22 cellular contexts compared by ENCODE assay signal in the genomic region with DNA sequence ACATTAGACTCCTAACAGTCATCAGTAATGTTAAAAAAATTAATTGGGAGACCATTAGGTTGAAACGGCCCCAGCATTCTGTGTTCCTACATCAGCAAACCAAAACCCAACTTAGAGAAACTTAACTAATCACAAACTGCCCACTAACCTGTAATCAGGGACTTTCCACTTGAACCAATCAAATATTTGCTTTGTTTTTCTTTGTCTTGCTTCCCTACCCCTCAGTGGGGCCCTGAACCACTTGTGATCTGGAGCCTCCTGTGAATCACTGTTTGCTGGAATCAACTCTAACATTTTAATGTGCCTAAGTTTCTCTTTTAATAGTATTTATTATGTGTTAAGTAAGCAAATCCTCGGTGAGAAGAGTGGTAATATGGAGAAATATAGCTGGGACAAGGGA.
DNase-seq lines count a peak whose midpoint lies in the region; ATAC-seq and TF ChIP-seq lines count a peak whose summit lies in the region.
"Had no signal": no experiment of that assay in that cellular context is flagged by ENCODE, and none has a peak within 500 bp of the region (broad histone marks: within the 10 kb centered on the region; RNA-seq: fewer than 3 reads in every experiment).

No MANE protein-coding gene starts in this region.

- H3K4me3 ChIP-seq in choroid plexus epithelial cell (ENCODE audit: low read depth, low read length), result no peak overlapping the region
- H3K4me3 ChIP-seq in lower lobe of right lung, result no peak overlapping the region
- no peak overlapping the region for H3K4me3 ChIP-seq in upper lobe of left lung

- H3K4me1 ChIP-seq in lower lobe of right lung (peaks cover 10% of the 10 kb centered on the region), upper lobe of left lung (peaks cover 10 to 19% (median 11%) of the 10 kb centered on the region in 4 donors)

- no peak for TF ChIP-seq CTCF in choroid plexus epithelial cell (conservative IDR thresholded peaks at IDR 0.05; ENCODE audit: low read depth, low read length)
- no peak for TF ChIP-seq CTCF in lower lobe of right lung (IDR thresholded peaks at IDR 0.05)
- no peak for TF ChIP-seq CTCF in upper lobe of left lung (IDR thresholded peaks at IDR 0.05)

- DNase-seq in NCI-H1417 (lab: John Stamatoyannopoulos, UW) (peak in 2 of 3 experiments; percentile 23 to 58), NCI-H1417 treated with DMSO at 0.1 percent for 48 hours (lab: John Stamatoyannopoulos, UW) (no peak), choroid plexus epithelial cell (ENCODE audit: low read depth) (peak; percentile 41), lower lobe of right lung (no peak), upper lobe of left lung (peak in 1 of 2 donors; percentile 43), amygdala (lab: John Stamatoyannopoulos, UW) (no peak), NCI-H2196 (lab: John Stamatoyannopoulos, UW; ENCODE audit: unreplicated experiment) (no peak)
- DNase-seq: Calu3; CD8-positive, alpha-beta T cell; GOT3; HCEC 1CT; Karpas-422; NCI-H1105; NCI-H2029; NCI-H2227 treated with DMSO at 0.1 percent for 48 hours; NCI-H526 treated with DMSO at 0.1 percent for 48 hours; SK-N-SH; SW 1271 had no signal

- intact Hi-C loops in lower lobe of right lung (cut with DNase I), result no loop called here

- H3K9me3 ChIP-seq in lower lobe of right lung, result no peaks in the 10 kb centered on the region
- no peaks in the 10 kb centered on the region for H3K9me3 ChIP-seq in upper lobe of left lung
- H3K9me3 ChIP-seq: SK-N-SH had no signal

- TF ChIP-seq EP300 in upper lobe of left lung (IDR thresholded peaks at IDR 0.05), result no peak

- no peak for TF ChIP-seq POLR2A in upper lobe of left lung (IDR thresholded peaks at IDR 0.05)
- no peak for TF ChIP-seq POLR2A in GM18505 (IDR thresholded peaks at IDR 0.05; ENCODE audit: borderline replicate concordance, extremely low read depth, insufficient read depth, insufficient read length)

- ATAC-seq in lower lobe of right lung (peak; percentile 66 to 88), upper lobe of left lung (ENCODE audit: low FRiP score in 2 of 2) (no peak), GM18505 (IDR thresholded peaks at IDR 0.05; ENCODE audit: unreplicated experiment) (no peak)
- ATAC-seq: CD8-positive, alpha-beta T cell; HepG2 had no signal

- H3K36me3 ChIP-seq in lower lobe of right lung (no peaks in the 10 kb centered on the region), upper lobe of left lung (no peaks in the 10 kb centered on the region)

- H3K27ac ChIP-seq in lower lobe of right lung (no peak overlapping the region), upper lobe of left lung (peak overlapping the region; percentile 15 to 72 (median 55))
- H3K27ac ChIP-seq: 22Rv1, C4-2B had no signal

- H3K27me3 ChIP-seq in lower lobe of right lung (ENCODE audit: low read depth), result no peaks in the 10 kb centered on the region
- H3K27me3 ChIP-seq in upper lobe of left lung, result no peaks in the 10 kb centered on the region

- 55 to 59% methylated on average over 2 of the region's 2 CpGs for WGBS in upper lobe of left lung, 2 donors

Comparison
In these comparisons a context has a peak if more than half of its experiments do, and no peak if none do; other contexts are left out.
1. DNase-seq: peak in NCI-H1417 (2 of 3) and choroid plexus epithelial cell (single experiment); none in NCI-H1417 treated with DMSO at 0.1 percent for 48 hours (single experiment), lower lobe of right lung (single experiment), amygdala (0 of 56) and NCI-H2196 (single experiment).
2. ATAC-seq: peak in lower lobe of right lung (2 of 2); none in upper lobe of left lung (0 of 2) and GM18505 (single experiment).